1 cellular context compared by ENCODE assay signal in genomic region chr19:18735324-18735723, GRCh38.
TF ChIP-seq lines count a peak whose summit lies in the region.

No MANE protein-coding gene starts in this region.

TF ChIP-seq in H1, 55 proteins besides CTCF, POLR2A, EP300 and RAD21 (continued from another document):
- TF ChIP-seq, protein P1, sequence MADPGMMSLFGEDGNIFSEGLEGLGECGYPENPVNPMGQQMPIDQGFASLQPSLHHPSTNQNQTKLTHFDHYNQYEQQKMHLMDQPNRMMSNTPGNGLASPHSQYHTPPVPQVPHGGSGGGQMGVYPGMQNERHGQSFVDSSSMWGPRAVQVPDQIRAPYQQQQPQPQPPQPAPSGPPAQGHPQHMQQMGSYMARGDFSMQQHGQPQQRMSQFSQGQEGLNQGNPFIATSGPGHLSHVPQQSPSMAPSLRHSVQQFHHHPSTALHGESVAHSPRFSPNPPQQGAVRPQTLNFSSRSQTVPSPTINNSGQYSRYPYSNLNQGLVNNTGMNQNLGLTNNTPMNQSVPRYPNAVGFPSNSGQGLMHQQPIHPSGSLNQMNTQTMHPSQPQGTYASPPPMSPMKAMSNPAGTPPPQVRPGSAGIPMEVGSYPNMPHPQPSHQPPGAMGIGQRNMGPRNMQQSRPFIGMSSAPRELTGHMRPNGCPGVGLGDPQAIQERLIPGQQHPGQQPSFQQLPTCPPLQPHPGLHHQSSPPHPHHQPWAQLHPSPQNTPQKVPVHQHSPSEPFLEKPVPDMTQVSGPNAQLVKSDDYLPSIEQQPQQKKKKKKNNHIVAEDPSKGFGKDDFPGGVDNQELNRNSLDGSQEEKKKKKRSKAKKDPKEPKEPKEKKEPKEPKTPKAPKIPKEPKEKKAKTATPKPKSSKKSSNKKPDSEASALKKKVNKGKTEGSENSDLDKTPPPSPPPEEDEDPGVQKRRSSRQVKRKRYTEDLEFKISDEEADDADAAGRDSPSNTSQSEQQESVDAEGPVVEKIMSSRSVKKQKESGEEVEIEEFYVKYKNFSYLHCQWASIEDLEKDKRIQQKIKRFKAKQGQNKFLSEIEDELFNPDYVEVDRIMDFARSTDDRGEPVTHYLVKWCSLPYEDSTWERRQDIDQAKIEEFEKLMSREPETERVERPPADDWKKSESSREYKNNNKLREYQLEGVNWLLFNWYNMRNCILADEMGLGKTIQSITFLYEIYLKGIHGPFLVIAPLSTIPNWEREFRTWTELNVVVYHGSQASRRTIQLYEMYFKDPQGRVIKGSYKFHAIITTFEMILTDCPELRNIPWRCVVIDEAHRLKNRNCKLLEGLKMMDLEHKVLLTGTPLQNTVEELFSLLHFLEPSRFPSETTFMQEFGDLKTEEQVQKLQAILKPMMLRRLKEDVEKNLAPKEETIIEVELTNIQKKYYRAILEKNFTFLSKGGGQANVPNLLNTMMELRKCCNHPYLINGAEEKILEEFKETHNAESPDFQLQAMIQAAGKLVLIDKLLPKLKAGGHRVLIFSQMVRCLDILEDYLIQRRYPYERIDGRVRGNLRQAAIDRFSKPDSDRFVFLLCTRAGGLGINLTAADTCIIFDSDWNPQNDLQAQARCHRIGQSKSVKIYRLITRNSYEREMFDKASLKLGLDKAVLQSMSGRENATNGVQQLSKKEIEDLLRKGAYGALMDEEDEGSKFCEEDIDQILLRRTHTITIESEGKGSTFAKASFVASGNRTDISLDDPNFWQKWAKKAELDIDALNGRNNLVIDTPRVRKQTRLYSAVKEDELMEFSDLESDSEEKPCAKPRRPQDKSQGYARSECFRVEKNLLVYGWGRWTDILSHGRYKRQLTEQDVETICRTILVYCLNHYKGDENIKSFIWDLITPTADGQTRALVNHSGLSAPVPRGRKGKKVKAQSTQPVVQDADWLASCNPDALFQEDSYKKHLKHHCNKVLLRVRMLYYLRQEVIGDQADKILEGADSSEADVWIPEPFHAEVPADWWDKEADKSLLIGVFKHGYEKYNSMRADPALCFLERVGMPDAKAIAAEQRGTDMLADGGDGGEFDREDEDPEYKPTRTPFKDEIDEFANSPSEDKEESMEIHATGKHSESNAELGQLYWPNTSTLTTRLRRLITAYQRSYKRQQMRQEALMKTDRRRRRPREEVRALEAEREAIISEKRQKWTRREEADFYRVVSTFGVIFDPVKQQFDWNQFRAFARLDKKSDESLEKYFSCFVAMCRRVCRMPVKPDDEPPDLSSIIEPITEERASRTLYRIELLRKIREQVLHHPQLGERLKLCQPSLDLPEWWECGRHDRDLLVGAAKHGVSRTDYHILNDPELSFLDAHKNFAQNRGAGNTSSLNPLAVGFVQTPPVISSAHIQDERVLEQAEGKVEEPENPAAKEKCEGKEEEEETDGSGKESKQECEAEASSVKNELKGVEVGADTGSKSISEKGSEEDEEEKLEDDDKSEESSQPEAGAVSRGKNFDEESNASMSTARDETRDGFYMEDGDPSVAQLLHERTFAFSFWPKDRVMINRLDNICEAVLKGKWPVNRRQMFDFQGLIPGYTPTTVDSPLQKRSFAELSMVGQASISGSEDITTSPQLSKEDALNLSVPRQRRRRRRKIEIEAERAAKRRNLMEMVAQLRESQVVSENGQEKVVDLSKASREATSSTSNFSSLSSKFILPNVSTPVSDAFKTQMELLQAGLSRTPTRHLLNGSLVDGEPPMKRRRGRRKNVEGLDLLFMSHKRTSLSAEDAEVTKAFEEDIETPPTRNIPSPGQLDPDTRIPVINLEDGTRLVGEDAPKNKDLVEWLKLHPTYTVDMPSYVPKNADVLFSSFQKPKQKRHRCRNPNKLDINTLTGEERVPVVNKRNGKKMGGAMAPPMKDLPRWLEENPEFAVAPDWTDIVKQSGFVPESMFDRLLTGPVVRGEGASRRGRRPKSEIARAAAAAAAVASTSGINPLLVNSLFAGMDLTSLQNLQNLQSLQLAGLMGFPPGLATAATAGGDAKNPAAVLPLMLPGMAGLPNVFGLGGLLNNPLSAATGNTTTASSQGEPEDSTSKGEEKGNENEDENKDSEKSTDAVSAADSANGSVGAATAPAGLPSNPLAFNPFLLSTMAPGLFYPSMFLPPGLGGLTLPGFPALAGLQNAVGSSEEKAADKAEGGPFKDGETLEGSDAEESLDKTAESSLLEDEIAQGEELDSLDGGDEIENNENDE (IDR thresholded peaks at IDR 0.05; ENCODE audit: insufficient replicate concordance, low read length) = no peak
- TF ChIP-seq RBBP5 (IDR thresholded peaks at IDR 0.05; ENCODE audit: borderline replicate concordance, low read depth, low read length) (no peak), RNF2 (IDR thresholded peaks at IDR 0.05; ENCODE audit: borderline replicate concordance, low read depth, low read length, missing control alignments, poor library complexity, severe bottlenecking) (no peak), BCL11A (IDR thresholded peaks at IDR 0.05; ENCODE audit: low read depth in 2 of 2, low read length in 2 of 2) (no peak), GTF2F1 (IDR thresholded peaks at IDR 0.05; ENCODE audit: borderline replicate concordance, low read depth, low read length) (no peak), TAF7 (optimal IDR thresholded peaks at IDR 0.05; ENCODE audit: borderline replicate concordance, low read depth, low read length) (no peak), SIX5 (IDR thresholded peaks at IDR 0.05; ENCODE audit: low read depth, low read length) (no peak), JUND (IDR thresholded peaks at IDR 0.05; ENCODE audit: low read length) (no peak), KDM4A (IDR thresholded peaks at IDR 0.05; ENCODE audit: low read depth, low read length, severe bottlenecking) (no peak), SAP30 (IDR thresholded peaks at IDR 0.05; ENCODE audit: insufficient read depth, insufficient replicate concordance, low read length) (no peak), EZH2 (IDR thresholded peaks at IDR 0.05; ENCODE audit: low read depth, low read length, severe bottlenecking) (no peak), EGR1 (IDR thresholded peaks at IDR 0.05; ENCODE audit: borderline replicate concordance, low read depth, low read length) (no peak), SIRT6 (IDR thresholded peaks at IDR 0.05; ENCODE audit: low read length) (no peak)
